1 cellular context compared by ENCODE assay signal in genomic region chr15:60651734-60652141, GRCh38.
TF ChIP-seq lines count a peak whose summit lies in the region.

No MANE protein-coding gene starts in this region.

TF ChIP-seq in GM12878, 131 proteins besides CTCF, POLR2A, EP300 and RAD21 (continued from another document):
- TF ChIP-seq TCF12 (IDR thresholded peaks at IDR 0.05; ENCODE audit: low read depth, low read length), result 0 out of 2 replicates have a peak, but pooled peaks have one; percentile 42
- no peak for TF ChIP-seq SMAD5 (IDR thresholded peaks at IDR 0.05; ENCODE audit: low read depth)
- TF ChIP-seq E2F8 (IDR thresholded peaks at IDR 0.05; ENCODE audit: low read depth, partially characterized antibody), result no peak
- no peak for TF ChIP-seq KAT2A (conservative IDR thresholded peaks at IDR 0.05; ENCODE audit: control insufficient read depth, low read depth, low read length)
- TF ChIP-seq CBFB (IDR thresholded peaks at IDR 0.05; ENCODE audit: low read depth), result 0 out of 2 replicates have a peak, but pooled peaks have one; percentile 47
- TF ChIP-seq TARDBP (IDR thresholded peaks at IDR 0.05; ENCODE audit: borderline replicate concordance), result no peak
- no peak for TF ChIP-seq MEF2B (IDR thresholded peaks at IDR 0.05; ENCODE audit: partially characterized antibody, poor library complexity, severe bottlenecking)
TF ChIP-seq in GM12878: peak in this region for 9.
